Comparison of ENCODE assay signal across 13 cellular contexts in the genomic region with DNA sequence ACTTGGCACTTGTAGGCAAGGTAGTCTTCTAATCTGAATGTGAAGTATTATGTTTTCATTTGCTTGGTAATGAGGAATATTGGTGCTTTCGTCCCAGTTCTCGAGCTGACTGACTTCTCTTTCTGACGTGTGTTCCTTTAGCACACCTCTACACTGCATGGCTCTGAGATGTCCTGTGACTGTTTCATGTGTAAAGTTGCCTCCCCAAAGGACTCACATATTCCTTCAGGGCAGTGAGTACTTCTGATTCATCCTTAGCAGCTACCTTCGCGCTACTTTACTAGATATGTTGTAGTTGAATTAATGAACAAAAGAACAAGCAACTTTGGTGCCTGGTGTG.
A peak's percentile ranks its signal among the peaks of the same experiment; 100 is the strongest.
DNase-seq lines count a peak whose midpoint lies in the region; ATAC-seq, FAIRE-seq and TF ChIP-seq lines count a peak whose summit lies in the region.
"Had no signal": no experiment of that assay in that cellular context is flagged by ENCODE, and none has a peak within 500 bp of the region (broad histone marks: within the 10 kb centered on the region; RNA-seq: fewer than 3 reads in every experiment).

No MANE protein-coding gene starts in this region.

- intact Hi-C loops in heart right ventricle (cut with DNase I) (loop anchor here in 5 of 10 donors (5.0 to 10.0 kb wide), 10 partner anchors 35 to 125 kb away; a partner anchor contains a TSS), heart left ventricle (cut with DNase I) (loop anchor here in 4 of 10 donors (5.0 to 10.0 kb wide), 5 partner anchors 60 to 122 kb away; no protein-coding TSS in a partner anchor), K562 (cut with micrococcal nuclease) (no loop called here)

- peak overlapping the region; percentile 38; the same call in 1 of the 2 replicates for H2AFZ ChIP-seq in K562 (ENCODE audit: low read depth, low read length)

- no peak overlapping the region for H3K4me2 ChIP-seq in K562 (ENCODE audit: insufficient read depth, low read length)

- H3K9me3 Mint-ChIP-seq in mesothelial cell of epicardium (peaks cover 4% of the 10 kb centered on the region), nephron progenitor cell (no peaks in the 10 kb centered on the region)

- no peak for TF ChIP-seq EP300 in K562 (IDR thresholded peaks at IDR 0.05; ENCODE audit: low read length)
- no peak for TF ChIP-seq EP300 in upper lobe of left lung (IDR thresholded peaks at IDR 0.05)

- WGBS in heart right ventricle, 2 donors = 87 to 96% methylated on average over 5 of the region's 5 CpGs
- 79 to 98% (median 91%) methylated on average over 5 of the region's 5 CpGs for WGBS in heart left ventricle, 4 donors
- 28% methylated on average over 5 of the region's 5 CpGs for WGBS in K562 (ENCODE audit: insufficient coverage, low coverage, missing lambda C conversion rate)
- WGBS in upper lobe of left lung, 2 donors = 89 to 93% methylated on average over 5 of the region's 5 CpGs

- POLR2A ChIA-PET in K562 (lab: Yijun Ruan, JAX) = no interaction called here

- CTCF ChIA-PET in K562 (lab: Yijun Ruan, JAX; ENCODE audit: low intra/inter-chr PET ratio) = no interaction called here

- DNase-seq in heart right ventricle (no peak), heart left ventricle (no peak), K562 (ENCODE audit: extremely low read depth in 1 of 4, low spot score in 3 of 4) (no peak), mesothelial cell of epicardium (ENCODE audit: low spot score in 2 of 2, unreplicated experiment in 2 of 2) (no peak), upper lobe of left lung (no peak), nephron progenitor cell (no peak), SIG-M5 treated with dmso at 0.1 percent for 504 hours (lab: John Stamatoyannopoulos, UW; ENCODE audit: unreplicated experiment) (no peak)
- DNase-seq: activated B cell treated with CpG ODN at 0.5 μM for 24 hours, cortex of kidney, NCI-H446 treated with DMSO at 0.1 percent for 48 hours, upper lobe of right lung had no signal

- H3K36me3 ChIP-seq in heart right ventricle (no peaks in the 10 kb centered on the region), heart left ventricle (no peaks in the 10 kb centered on the region), K562 (ENCODE audit: control insufficient read depth, insufficient read depth, low read length) (no peaks in the 10 kb centered on the region), upper lobe of left lung (no peaks in the 10 kb centered on the region)
- H3K36me3 ChIP-seq: prostate gland, upper lobe of right lung had no signal

- H3K9ac ChIP-seq in K562 (ENCODE audit: insufficient read depth in 1 of 2, low read depth in 2 of 2, low read length in 2 of 2) = no peak overlapping the region

- peaks cover 0 to 5% (median 0%) of the 10 kb centered on the region in 11 donors for H3K9me3 ChIP-seq in heart right ventricle
- H3K9me3 ChIP-seq in heart left ventricle = peaks cover 0 to 8% (median 0%) of the 10 kb centered on the region in 12 donors
- H3K9me3 ChIP-seq in K562 (replicated peaks; ENCODE audit: control insufficient read depth, insufficient read depth, low read depth, low read length) = no peaks in the 10 kb centered on the region
- no peaks in the 10 kb centered on the region for H3K9me3 ChIP-seq in upper lobe of left lung
- H3K9me3 ChIP-seq: prostate gland, upper lobe of right lung had no signal

- no peak for TF ChIP-seq RAD21 in K562 (CRISPR knock-in tag; conservative IDR thresholded peaks at IDR 0.05 in 1 of 2, IDR thresholded peaks at IDR 0.05 in 1 of 2)

- BruUV-seq in K562 (replicated peaks; lab: Mats Ljungman, UMichigan) = no TSS peak

- ATAC-seq in heart right ventricle (no peak), heart left ventricle (no peak), K562 (no peak), upper lobe of left lung (ENCODE audit: low FRiP score in 2 of 2) (no peak), HG03025 (IDR thresholded peaks at IDR 0.05; ENCODE audit: low FRiP score, unreplicated experiment) (no peak)

- H3K27ac Mint-ChIP-seq in mesothelial cell of epicardium = peak overlapping the region; percentile 87
- no peak overlapping the region for H3K27ac Mint-ChIP-seq in nephron progenitor cell
- H3K27ac Mint-ChIP-seq: activated B cell treated with CpG ODN at 0.5 μM for 24 hours had no signal

- H3K27me3 ChIP-seq in heart right ventricle = no peaks in the 10 kb centered on the region
- no peaks in the 10 kb centered on the region for H3K27me3 ChIP-seq in heart left ventricle
- H3K27me3 ChIP-seq in K562 (ENCODE audit: control insufficient read depth in 2 of 2, insufficient read depth in 2 of 2, low read length in 2 of 2) = peaks cover 0 to 10% of the 10 kb centered on the region in 2 experiments; a peak in 1 of 5 replicates
- H3K27me3 ChIP-seq in upper lobe of left lung = no peaks in the 10 kb centered on the region
- H3K27me3 ChIP-seq: upper lobe of right lung had no signal

- H3K9me1 ChIP-seq in K562 (ENCODE audit: control insufficient read depth, insufficient read depth, low read length) = no peaks in the 10 kb centered on the region

- H3K4me3 Mint-ChIP-seq in mesothelial cell of epicardium (no peak overlapping the region), nephron progenitor cell (no peak overlapping the region)
- H3K4me3 Mint-ChIP-seq: activated B cell treated with CpG ODN at 0.5 μM for 24 hours had no signal

- peaks cover 26 to 73% (median 62%) of the 10 kb centered on the region in 9 donors for H3K4me1 ChIP-seq in heart right ventricle
- peaks cover 18 to 66% (median 56%) of the 10 kb centered on the region in 12 donors for H3K4me1 ChIP-seq in heart left ventricle
- peaks cover 15 to 16% of the 10 kb centered on the region in 2 experiments; a peak in 4 of 5 replicates for H3K4me1 ChIP-seq in K562 (replicated peaks in 1 of 2; ENCODE audit: control insufficient read depth in 2 of 2, insufficient read depth in 2 of 2, low read length in 2 of 2)
- peaks cover 62 to 73% (median 69%) of the 10 kb centered on the region in 4 donors for H3K4me1 ChIP-seq in upper lobe of left lung

- H3K36me3 Mint-ChIP-seq in mesothelial cell of epicardium = no peaks in the 10 kb centered on the region
- no peaks in the 10 kb centered on the region for H3K36me3 Mint-ChIP-seq in nephron progenitor cell (ENCODE audit: low read depth)

- TF ChIP-seq CTCF in heart right ventricle (IDR thresholded peaks at IDR 0.05) = no peak
- no peak for TF ChIP-seq CTCF in heart left ventricle (IDR thresholded peaks at IDR 0.05)
- no peak for TF ChIP-seq CTCF in K562 (IDR thresholded peaks at IDR 0.05 in 2 of 3, conservative IDR thresholded peaks at IDR 0.05 in 1 of 3; ENCODE audit: insufficient read depth in 2 of 3, low read depth in 1 of 3, low read length in 3 of 3)
- TF ChIP-seq CTCF in mesothelial cell of epicardium (IDR thresholded peaks at IDR 0.05; ENCODE audit: unreplicated experiment) = no peak
- TF ChIP-seq CTCF in upper lobe of left lung (IDR thresholded peaks at IDR 0.05) = no peak
- no peak for TF ChIP-seq CTCF in nephron progenitor cell (IDR thresholded peaks at IDR 0.05)

- no peaks in the 10 kb centered on the region for H3K79me2 ChIP-seq in K562 (ENCODE audit: control insufficient read depth, insufficient read depth, low read length)

- no peak for FAIRE-seq in K562 (lab: Jason Lieb, UNC)

- H4K20me1 ChIP-seq in K562 (replicated peaks; ENCODE audit: control insufficient read depth, insufficient read depth, low read length) = no peaks in the 10 kb centered on the region

- H3K4me3 ChIP-seq in heart right ventricle = no peak overlapping the region
- no peak overlapping the region for H3K4me3 ChIP-seq in heart left ventricle
- no peak overlapping the region for H3K4me3 ChIP-seq in K562
- H3K4me3 ChIP-seq in upper lobe of left lung = no peak overlapping the region
- H3K4me3 ChIP-seq: prostate gland, upper lobe of right lung had no signal

- H3K27ac ChIP-seq in heart right ventricle = peak overlapping the region in 7 of 10 donors; percentile 69 to 88 (median 79)
- peak overlapping the region in 6 of 12 donors; percentile 20 to 89 (median 82) for H3K27ac ChIP-seq in heart left ventricle
- H3K27ac ChIP-seq in K562 (ENCODE audit: extremely low read depth, low read depth, low read length) = no peak overlapping the region
- peak overlapping the region; percentile 76 to 89 (median 80) for H3K27ac ChIP-seq in upper lobe of left lung
- H3K27ac ChIP-seq: prostate gland had no signal

- TF ChIP-seq POLR2A in heart left ventricle (IDR thresholded peaks at IDR 0.05) = no peak
- TF ChIP-seq POLR2A in K562 (conservative IDR thresholded peaks at IDR 0.05) = no peak
- TF ChIP-seq POLR2A in upper lobe of left lung (IDR thresholded peaks at IDR 0.05) = no peak

- in situ Hi-C loops in K562 (cut with MboI) = no loop called here

- no peaks in the 10 kb centered on the region for H3K27me3 Mint-ChIP-seq in mesothelial cell of epicardium (ENCODE audit: low read depth)
- peaks cover 4% of the 10 kb centered on the region for H3K27me3 Mint-ChIP-seq in nephron progenitor cell (ENCODE audit: low read depth, poor library complexity)

- peaks cover 55% of the 10 kb centered on the region for H3K4me1 Mint-ChIP-seq in mesothelial cell of epicardium
- H3K4me1 Mint-ChIP-seq in nephron progenitor cell = peaks cover 56% of the 10 kb centered on the region

TF ChIP-seq in K562, 482 proteins besides CTCF, POLR2A, EP300 and RAD21 (continues in another document):
- TF ChIP-seq ZNF212 (CRISPR knock-in tag; IDR thresholded peaks at IDR 0.05) = no peak
- TF ChIP-seq ZNF785 (CRISPR knock-in tag; IDR thresholded peaks at IDR 0.05) = no peak
- TF ChIP-seq FOSL1 (tag; conservative IDR thresholded peaks at IDR 0.05) = no peak
- TF ChIP-seq, protein P1, sequence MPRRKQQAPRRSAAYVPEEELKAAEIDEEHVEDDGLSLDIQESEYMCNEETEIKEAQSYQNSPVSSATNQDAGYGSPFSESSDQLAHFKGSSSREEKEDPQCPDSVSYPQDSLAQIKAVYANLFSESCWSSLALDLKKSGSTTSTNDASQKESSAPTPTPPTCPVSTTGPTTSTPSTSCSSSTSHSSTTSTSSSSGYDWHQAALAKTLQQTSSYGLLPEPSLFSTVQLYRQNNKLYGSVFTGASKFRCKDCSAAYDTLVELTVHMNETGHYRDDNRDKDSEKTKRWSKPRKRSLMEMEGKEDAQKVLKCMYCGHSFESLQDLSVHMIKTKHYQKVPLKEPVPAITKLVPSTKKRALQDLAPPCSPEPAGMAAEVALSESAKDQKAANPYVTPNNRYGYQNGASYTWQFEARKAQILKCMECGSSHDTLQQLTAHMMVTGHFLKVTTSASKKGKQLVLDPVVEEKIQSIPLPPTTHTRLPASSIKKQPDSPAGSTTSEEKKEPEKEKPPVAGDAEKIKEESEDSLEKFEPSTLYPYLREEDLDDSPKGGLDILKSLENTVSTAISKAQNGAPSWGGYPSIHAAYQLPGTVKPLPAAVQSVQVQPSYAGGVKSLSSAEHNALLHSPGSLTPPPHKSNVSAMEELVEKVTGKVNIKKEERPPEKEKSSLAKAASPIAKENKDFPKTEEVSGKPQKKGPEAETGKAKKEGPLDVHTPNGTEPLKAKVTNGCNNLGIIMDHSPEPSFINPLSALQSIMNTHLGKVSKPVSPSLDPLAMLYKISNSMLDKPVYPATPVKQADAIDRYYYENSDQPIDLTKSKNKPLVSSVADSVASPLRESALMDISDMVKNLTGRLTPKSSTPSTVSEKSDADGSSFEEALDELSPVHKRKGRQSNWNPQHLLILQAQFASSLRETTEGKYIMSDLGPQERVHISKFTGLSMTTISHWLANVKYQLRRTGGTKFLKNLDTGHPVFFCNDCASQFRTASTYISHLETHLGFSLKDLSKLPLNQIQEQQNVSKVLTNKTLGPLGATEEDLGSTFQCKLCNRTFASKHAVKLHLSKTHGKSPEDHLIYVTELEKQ (CRISPR knock-in tag; IDR thresholded peaks at IDR 0.05) = no peak
- TF ChIP-seq TCF7 (IDR thresholded peaks at IDR 0.05; ENCODE audit: borderline replicate concordance) = no peak
